Comparison of ENCODE assay signal across 1 cellular context in the genomic region with DNA sequence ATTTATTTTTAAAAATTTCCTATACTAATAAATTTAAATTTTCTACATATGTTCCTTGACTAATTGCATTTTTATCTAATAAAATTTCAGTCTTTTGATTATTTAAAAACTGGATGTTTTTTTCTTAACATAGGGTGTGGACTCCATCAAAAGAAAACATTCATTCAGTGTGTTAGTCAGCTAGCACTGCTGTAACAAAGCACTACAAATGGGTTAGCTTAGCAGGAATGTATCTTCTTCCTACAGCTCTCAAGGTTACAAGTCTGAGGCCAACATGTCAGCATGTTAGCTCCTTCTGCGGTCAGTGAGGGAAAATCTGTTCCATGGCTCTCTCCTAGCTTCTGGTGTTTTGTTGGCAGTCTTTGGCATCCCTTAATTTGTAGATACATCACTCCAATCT.
TF ChIP-seq lines count a peak whose summit lies in the region.

No MANE protein-coding gene starts in this region.

TF ChIP-seq in HepG2, 621 proteins besides CTCF, POLR2A, EP300 and RAD21:
- TF ChIP-seq PAWR (CRISPR knock-in tag; IDR thresholded peaks at IDR 0.05; ENCODE audit: borderline replicate concordance) (no peak), RBAK (CRISPR knock-in tag; IDR thresholded peaks at IDR 0.05) (peak; percentile 82; the same call in 1 of the 2 replicates), RFX1 (IDR thresholded peaks at IDR 0.05) (no peak), ZFP36L2 (CRISPR knock-in tag; IDR thresholded peaks at IDR 0.05) (no peak), ZNF12 (CRISPR knock-in tag; IDR thresholded peaks at IDR 0.05) (peak; percentile 52; the same call in 1 of the 2 replicates), ZNF543 (CRISPR knock-in tag; IDR thresholded peaks at IDR 0.05) (no peak)
- TF ChIP-seq, protein P1, sequence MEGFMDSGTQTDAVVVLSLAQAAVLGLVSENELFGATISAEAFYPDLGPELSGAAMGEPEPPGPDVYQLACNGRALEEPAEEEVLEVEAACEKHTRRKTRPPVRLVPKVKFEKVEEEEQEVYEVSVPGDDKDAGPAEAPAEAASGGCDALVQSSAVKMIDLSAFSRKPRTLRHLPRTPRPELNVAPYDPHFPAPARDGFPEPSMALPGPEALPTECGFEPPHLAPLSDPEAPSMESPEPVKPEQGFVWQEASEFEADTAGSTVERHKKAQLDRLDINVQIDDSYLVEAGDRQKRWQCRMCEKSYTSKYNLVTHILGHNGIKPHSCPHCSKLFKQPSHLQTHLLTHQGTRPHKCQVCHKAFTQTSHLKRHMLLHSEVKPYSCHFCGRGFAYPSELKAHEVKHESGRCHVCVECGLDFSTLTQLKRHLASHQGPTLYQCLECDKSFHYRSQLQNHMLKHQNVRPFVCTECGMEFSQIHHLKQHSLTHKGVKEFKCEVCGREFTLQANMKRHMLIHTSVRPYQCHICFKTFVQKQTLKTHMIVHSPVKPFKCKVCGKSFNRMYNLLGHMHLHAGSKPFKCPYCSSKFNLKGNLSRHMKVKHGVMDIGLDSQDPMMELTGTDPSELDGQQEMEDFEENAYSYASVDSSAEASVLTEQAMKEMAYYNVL (CRISPR knock-in tag; IDR thresholded peaks at IDR 0.05; ENCODE audit: borderline replicate concordance), result no peak
TF ChIP-seq in HepG2: peak in this region for 2.
